In the genomic region with DNA sequence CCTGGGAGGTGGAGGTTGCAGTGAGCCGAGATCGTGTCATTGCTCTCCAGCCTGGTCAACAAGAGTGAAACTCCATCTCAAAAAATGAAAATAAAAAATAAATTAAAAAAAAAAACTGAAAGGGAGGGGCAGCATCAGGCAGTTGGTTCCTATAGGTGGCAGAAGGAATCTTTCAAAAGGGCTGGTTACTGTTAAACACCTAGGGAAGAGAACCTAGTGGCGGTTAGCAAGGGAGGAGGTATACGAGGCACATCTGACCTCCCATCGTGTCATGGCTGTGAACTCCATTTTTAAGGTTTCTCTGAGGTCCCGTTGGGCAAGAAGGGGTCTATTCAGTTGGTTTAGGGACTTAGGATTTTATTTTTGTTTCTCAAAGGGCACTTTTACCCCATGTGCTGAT, we compare ENCODE assay signal across 1 cellular context.
TF ChIP-seq lines count a peak whose summit lies in the region.

No MANE protein-coding gene starts in this region.

TF ChIP-seq in GM23338, 12 proteins besides CTCF, POLR2A, EP300 and RAD21 (continued from another document):
- no peak for TF ChIP-seq ZNF331 (CRISPR knock-in tag; IDR thresholded peaks at IDR 0.05; ENCODE audit: low read depth)
- no peak for TF ChIP-seq JUNB (IDR thresholded peaks at IDR 0.05; ENCODE audit: unreplicated experiment)
- no peak for TF ChIP-seq NANOG (IDR thresholded peaks at IDR 0.05; ENCODE audit: borderline replicate concordance)
- TF ChIP-seq POLR2AphosphoS5 (IDR thresholded peaks at IDR 0.05; ENCODE audit: low read depth), result no peak
- TF ChIP-seq EZH2phosphoT487 (IDR thresholded peaks at IDR 0.05; ENCODE audit: unreplicated experiment), result no peak
- no peak for TF ChIP-seq CREB1 (CRISPR knock-in tag; IDR thresholded peaks at IDR 0.05; ENCODE audit: low read depth)
- TF ChIP-seq, protein P1, sequence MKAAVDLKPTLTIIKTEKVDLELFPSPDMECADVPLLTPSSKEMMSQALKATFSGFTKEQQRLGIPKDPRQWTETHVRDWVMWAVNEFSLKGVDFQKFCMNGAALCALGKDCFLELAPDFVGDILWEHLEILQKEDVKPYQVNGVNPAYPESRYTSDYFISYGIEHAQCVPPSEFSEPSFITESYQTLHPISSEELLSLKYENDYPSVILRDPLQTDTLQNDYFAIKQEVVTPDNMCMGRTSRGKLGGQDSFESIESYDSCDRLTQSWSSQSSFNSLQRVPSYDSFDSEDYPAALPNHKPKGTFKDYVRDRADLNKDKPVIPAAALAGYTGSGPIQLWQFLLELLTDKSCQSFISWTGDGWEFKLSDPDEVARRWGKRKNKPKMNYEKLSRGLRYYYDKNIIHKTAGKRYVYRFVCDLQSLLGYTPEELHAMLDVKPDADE (IDR thresholded peaks at IDR 0.05), result no peak
- TF ChIP-seq, protein P2, sequence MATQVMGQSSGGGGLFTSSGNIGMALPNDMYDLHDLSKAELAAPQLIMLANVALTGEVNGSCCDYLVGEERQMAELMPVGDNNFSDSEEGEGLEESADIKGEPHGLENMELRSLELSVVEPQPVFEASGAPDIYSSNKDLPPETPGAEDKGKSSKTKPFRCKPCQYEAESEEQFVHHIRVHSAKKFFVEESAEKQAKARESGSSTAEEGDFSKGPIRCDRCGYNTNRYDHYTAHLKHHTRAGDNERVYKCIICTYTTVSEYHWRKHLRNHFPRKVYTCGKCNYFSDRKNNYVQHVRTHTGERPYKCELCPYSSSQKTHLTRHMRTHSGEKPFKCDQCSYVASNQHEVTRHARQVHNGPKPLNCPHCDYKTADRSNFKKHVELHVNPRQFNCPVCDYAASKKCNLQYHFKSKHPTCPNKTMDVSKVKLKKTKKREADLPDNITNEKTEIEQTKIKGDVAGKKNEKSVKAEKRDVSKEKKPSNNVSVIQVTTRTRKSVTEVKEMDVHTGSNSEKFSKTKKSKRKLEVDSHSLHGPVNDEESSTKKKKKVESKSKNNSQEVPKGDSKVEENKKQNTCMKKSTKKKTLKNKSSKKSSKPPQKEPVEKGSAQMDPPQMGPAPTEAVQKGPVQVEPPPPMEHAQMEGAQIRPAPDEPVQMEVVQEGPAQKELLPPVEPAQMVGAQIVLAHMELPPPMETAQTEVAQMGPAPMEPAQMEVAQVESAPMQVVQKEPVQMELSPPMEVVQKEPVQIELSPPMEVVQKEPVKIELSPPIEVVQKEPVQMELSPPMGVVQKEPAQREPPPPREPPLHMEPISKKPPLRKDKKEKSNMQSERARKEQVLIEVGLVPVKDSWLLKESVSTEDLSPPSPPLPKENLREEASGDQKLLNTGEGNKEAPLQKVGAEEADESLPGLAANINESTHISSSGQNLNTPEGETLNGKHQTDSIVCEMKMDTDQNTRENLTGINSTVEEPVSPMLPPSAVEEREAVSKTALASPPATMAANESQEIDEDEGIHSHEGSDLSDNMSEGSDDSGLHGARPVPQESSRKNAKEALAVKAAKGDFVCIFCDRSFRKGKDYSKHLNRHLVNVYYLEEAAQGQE (IDR thresholded peaks at IDR 0.05; ENCODE audit: unreplicated experiment), result no peak
- no peak for TF ChIP-seq EZH2 (IDR thresholded peaks at IDR 0.05; ENCODE audit: low read depth, unreplicated experiment)
- TF ChIP-seq STAT1 (IDR thresholded peaks at IDR 0.05; ENCODE audit: unreplicated experiment), result no peak
